ENCODE assay signal across 8 cellular contexts in genomic region chr19:12793290-12794195, GRCh38.
DNase-seq lines count a peak whose midpoint lies in the region; ATAC-seq and TF ChIP-seq lines count a peak whose summit lies in the region.

No MANE protein-coding gene starts in this region.

- ATAC-seq in HG02970 (IDR thresholded peaks at IDR 0.05; ENCODE audit: low FRiP score, unreplicated experiment) (peak; percentile 26), GM18870 (IDR thresholded peaks at IDR 0.05; ENCODE audit: unreplicated experiment) (no peak)

- TF ChIP-seq CTCF in GM12875 (IDR thresholded peaks at IDR 0.05; ENCODE audit: borderline replicate concordance, insufficient read depth, low read depth, low read length): 0 out of 2 replicates have a peak, but pooled peaks have one; percentile 2

- peak overlapping the region; percentile 97 for H3K27ac ChIP-seq in caudate nucleus (ENCODE audit: low read depth, low read length)

- peak overlapping the region; percentile 95 for H3K4me3 ChIP-seq in GM12875 (ENCODE audit: low read depth, low read length)

- peak; percentile 89 for DNase-seq in NCI-H2171 treated with DMSO at 0.1 percent for 48 hours (lab: John Stamatoyannopoulos, UW)
- DNase-seq in activated CD4-positive, CD25-positive, alpha-beta regulatory T cell (lab: John Stamatoyannopoulos, UW): peak; percentile 85 to 95 (median 89)
- peak in 60 of 61 donors; percentile 37 to 97 (median 88) for DNase-seq in caudate nucleus (lab: John Stamatoyannopoulos, UW)
- peak; percentile 91 for DNase-seq in iris pigment epithelial cell (ENCODE audit: low read depth)
- peak; percentile 89 for DNase-seq in stimulated activated CD4-positive, alpha-beta T cell treated with anti-CD3 and anti-CD28 coated beads, Interleukin-12 subunit alpha, Interleukin-12 subunit beta, amount 100 ng/mL, for 24 hours (ENCODE audit: low read depth in 2 of 2)
